Comparison of ENCODE assay signal across 16 cellular contexts in the genomic region with DNA sequence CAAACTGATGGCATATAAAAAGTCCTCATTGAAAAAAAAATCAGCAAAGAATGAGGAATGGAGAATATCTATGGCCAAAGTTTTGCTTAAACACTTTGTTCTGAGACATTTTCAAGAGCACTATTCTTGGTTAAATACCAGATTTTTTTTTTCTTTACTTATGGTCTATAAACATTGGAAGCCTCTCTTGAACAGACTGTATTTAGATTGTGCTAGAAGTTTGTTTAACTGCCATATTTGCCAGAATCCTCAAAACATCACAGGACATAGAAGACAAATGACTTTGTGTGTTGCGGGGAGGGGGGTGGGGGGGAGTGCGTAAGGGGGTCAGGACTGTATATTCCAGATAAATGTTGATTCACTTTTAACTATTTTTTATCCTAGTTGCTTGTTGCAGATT.
"Had no signal": no experiment of that assay in that cellular context is flagged by ENCODE, and none has a peak within 500 bp of the region (broad histone marks: within the 10 kb centered on the region; RNA-seq: fewer than 3 reads in every experiment).

No MANE protein-coding gene starts in this region.

- H3K27me3 ChIP-seq: breast epithelium had no signal

- H3K9me3 ChIP-seq: breast epithelium, heart left ventricle had no signal

- H3K36me3 ChIP-seq: breast epithelium, heart left ventricle had no signal

- DNase-seq: activated CD8-positive, alpha-beta memory T cell treated with anti-CD3 and anti-CD28 coated beads, Interleukin-2, amount 50 U/mL, for 4 hours; activated CD8-positive, alpha-beta T cell treated with anti-CD3 and anti-CD28 coated beads for 36 hours; activated gamma-delta T cell treated with Interleukin-2 at 50 U/mL for 16 hours; activated naive CD8-positive, alpha-beta T cell treated with anti-CD3 and anti-CD28 coated beads for 36 hours; activated T-cell treated with anti-CD3 and anti-CD28 coated beads, Interleukin-2, amount 50 U/mL, for 72 hours; anterior cingulate cortex; foreskin melanocyte; heart left ventricle; T-cell; T1000; trophoblast cell had no signal

- ATAC-seq: activated CD8-positive, alpha-beta T cell treated with anti-CD3 and anti-CD28 coated beads for 36 hours; activated T-cell treated with anti-CD3 and anti-CD28 coated beads, Interleukin-2, amount 50 U/mL, for 72 hours; heart left ventricle; left lobe of liver; stimulated activated effector memory CD8-positive, alpha-beta T cell treated with anti-CD3 and anti-CD28 coated beads, Interleukin-12 subunit alpha, Interleukin-12 subunit beta, amount 100 ng/mL, for 72 hours; T-cell had no signal

- H3K27ac ChIP-seq: VCaP had no signal

- H3K4me1 ChIP-seq: breast epithelium, heart left ventricle had no signal

- H3K4me3 ChIP-seq: dorsolateral prefrontal cortex, heart left ventricle had no signal
